In genomic region chr13:28719656-28720055, GRCh38 we compare ENCODE assay signal across 7 cellular contexts. TPM values are rescaled to one million over a fixed set of nuclear protein-coding genes. Genes with fewer than 3 reads are reported as not detected.
DNase-seq lines count a peak whose midpoint lies in the region; ATAC-seq and TF ChIP-seq lines count a peak whose summit lies in the region.

No MANE protein-coding gene starts in this region.

- CTCF ChIA-PET in HCT116 (lab: Charles Lee), result no interaction called here
- CTCF ChIA-PET in activated CD8-positive, alpha-beta T cell treated with anti-CD3 and anti-CD28 coated beads, Interleukin-2, amount 10 ng/mL, durations not matched to agents 7 days and 5 days (lab: Charles Lee), result no interaction called here

- H3K36me3 Mint-ChIP-seq in activated CD8-positive, alpha-beta T cell treated with anti-CD3 and anti-CD28 coated beads, Interleukin-2, amount 10 ng/mL, durations not matched to agents 7 days and 5 days (ENCODE audit: low read depth), result peaks cover 11% of the 10 kb centered on the region
- no peaks in the 10 kb centered on the region for H3K36me3 Mint-ChIP-seq in glutamatergic neuron (ENCODE audit: unreplicated experiment)

- H3K4me2 ChIP-seq in HCT116 (ENCODE audit: low read length), result peak overlapping the region; percentile 87

- intact Hi-C loops in HCT116 (cut with micrococcal nuclease), result loop anchor here (2.0 kb wide), 1 partner anchor 77 kb away; no protein-coding TSS in a partner anchor

- H3K4me3 Mint-ChIP-seq in activated CD8-positive, alpha-beta T cell treated with anti-CD3 and anti-CD28 coated beads, Interleukin-2, amount 10 ng/mL, durations not matched to agents 7 days and 5 days, result peak overlapping the region; percentile 85
- peak overlapping the region; percentile 93 for H3K4me3 Mint-ChIP-seq in glutamatergic neuron (ENCODE audit: unreplicated experiment)
- peak overlapping the region; percentile 97 to 99 for H3K4me3 Mint-ChIP-seq in stimulated activated naive CD8-positive, alpha-beta T cell treated with anti-CD3 and anti-CD28 coated beads, Interleukin-15, amount 100 ng/mL, for 72 hours

- H2AFZ ChIP-seq in HCT116 (ENCODE audit: low read depth, low read length, poor library complexity, severe bottlenecking), result peak overlapping the region; percentile 94

- H3K27me3 ChIP-seq in HCT116 (ENCODE audit: insufficient read depth, low read length), result no peaks in the 10 kb centered on the region

- RAD21 ChIA-PET in HCT116 (lab: Charles Lee; ENCODE audit: low non-redundant PET in 1 of 2, low total read pairs in 2 of 2, uncharacterized antibody in 2 of 2, unreplicated experiment in 2 of 2), result no interaction called here

- H4K20me1 ChIP-seq in HCT116 (ENCODE audit: insufficient read depth), result no peaks in the 10 kb centered on the region

- H3K9me3 ChIP-seq in HCT116 (ENCODE audit: control insufficient read depth in 1 of 2, insufficient read depth in 1 of 2, low read depth in 1 of 2, low read length in 2 of 2), result no peaks in the 10 kb centered on the region

- DNase-seq in HCT116 (ENCODE audit: low read depth, low spot score) (no peak), glutamatergic neuron (no peak)
- no peak for DNase-seq in activated CD8-positive, alpha-beta T cell treated with anti-CD3 and anti-CD28 coated beads, Interleukin-2, amount 10 ng/mL, durations not matched to agents 7 days and 5 days
- no peak for DNase-seq in stimulated activated naive CD8-positive, alpha-beta T cell treated with anti-CD3 and anti-CD28 coated beads, Interleukin-15, amount 100 ng/mL, for 72 hours

- no peak for TF ChIP-seq CTCF in HCT116 (IDR thresholded peaks at IDR 0.05 in 2 of 3, conservative IDR thresholded peaks at IDR 0.05 in 1 of 3; ENCODE audit: borderline replicate concordance in 1 of 3, insufficient read depth in 1 of 3, low read depth in 2 of 3, low read length in 2 of 3)
- TF ChIP-seq CTCF in glutamatergic neuron (IDR thresholded peaks at IDR 0.05; ENCODE audit: partially characterized antibody, unreplicated experiment), result no peak

- no TSS peak for BruUV-seq in HCT116 (replicated peaks; lab: Mats Ljungman, UMichigan)

- no peaks in the 10 kb centered on the region for H3K79me2 ChIP-seq in HCT116 (ENCODE audit: insufficient read depth, low read length)

- no peak overlapping the region for H3K9ac ChIP-seq in HCT116 (ENCODE audit: low read length)

- H3K27ac Mint-ChIP-seq in activated CD8-positive, alpha-beta T cell treated with anti-CD3 and anti-CD28 coated beads, Interleukin-2, amount 10 ng/mL, durations not matched to agents 7 days and 5 days, result peak overlapping the region; percentile 87
- peak overlapping the region; percentile 81 for H3K27ac Mint-ChIP-seq in glutamatergic neuron (ENCODE audit: unreplicated experiment)
- peak overlapping the region; percentile 98 to 99 for H3K27ac Mint-ChIP-seq in stimulated activated naive CD8-positive, alpha-beta T cell treated with anti-CD3 and anti-CD28 coated beads, Interleukin-15, amount 100 ng/mL, for 72 hours

- peaks cover 11% of the 10 kb centered on the region for H3K27me3 Mint-ChIP-seq in activated CD8-positive, alpha-beta T cell treated with anti-CD3 and anti-CD28 coated beads, Interleukin-2, amount 10 ng/mL, durations not matched to agents 7 days and 5 days (ENCODE audit: low read depth)
- H3K27me3 Mint-ChIP-seq in glutamatergic neuron (ENCODE audit: unreplicated experiment), result no peaks in the 10 kb centered on the region
- no peaks in the 10 kb centered on the region for H3K27me3 Mint-ChIP-seq in stimulated activated naive CD8-positive, alpha-beta T cell treated with anti-CD3 and anti-CD28 coated beads, Interleukin-15, amount 100 ng/mL, for 72 hours

- no peaks in the 10 kb centered on the region for H3K9me2 ChIP-seq in HCT116 (ENCODE audit: insufficient read depth)

- TF ChIP-seq POLR2A in HCT116 (IDR thresholded peaks at IDR 0.05; ENCODE audit: borderline replicate concordance, extremely low read depth, insufficient read depth, insufficient read length), result no peak

- ATAC-seq in HCT116 (no peak), GM21737 (IDR thresholded peaks at IDR 0.05; ENCODE audit: unreplicated experiment) (no peak), esophagus mucosa (no peak)
- ATAC-seq in activated CD8-positive, alpha-beta T cell treated with anti-CD3 and anti-CD28 coated beads, Interleukin-2, amount 10 ng/mL, durations not matched to agents 7 days and 5 days, result no peak
- ATAC-seq in stimulated activated naive CD8-positive, alpha-beta T cell treated with anti-CD3 and anti-CD28 coated beads, Interleukin-15, amount 100 ng/mL, for 72 hours, result no peak
- ATAC-seq in activated CD4-positive, CD25-positive, alpha-beta regulatory T cell treated with anti-CD3 and anti-CD28 coated beads, Interleukin-2, amount 50 U/mL, for 24 hours, result no peak

- peak overlapping the region in 1 of 2 experiments; percentile 65; a peak in 2 of 4 replicates for H3K4me3 ChIP-seq in HCT116 (replicated peaks in 1 of 2; ENCODE audit: low read depth in 1 of 2, low read length in 2 of 2)

- POLR2A ChIA-PET in HCT116 (lab: Charles Lee), result interaction anchor here (1.1 kb wide), 1 partner anchor 18 kb away, joined by 3 read pairs; no protein-coding TSS in a partner anchor
- POLR2A ChIA-PET in activated CD8-positive, alpha-beta T cell treated with anti-CD3 and anti-CD28 coated beads, Interleukin-2, amount 10 ng/mL, durations not matched to agents 7 days and 5 days (lab: Charles Lee), result interaction anchor here (4.6 kb wide), 1 partner anchor 61 kb away, joined by 29 read pairs; the partner anchor contains the start of gene POMP

- H3K9me3 Mint-ChIP-seq in activated CD8-positive, alpha-beta T cell treated with anti-CD3 and anti-CD28 coated beads, Interleukin-2, amount 10 ng/mL, durations not matched to agents 7 days and 5 days (ENCODE audit: insufficient read depth), result no peaks in the 10 kb centered on the region
- H3K9me3 Mint-ChIP-seq in glutamatergic neuron (ENCODE audit: unreplicated experiment), result no peaks in the 10 kb centered on the region
- H3K9me3 Mint-ChIP-seq in stimulated activated naive CD8-positive, alpha-beta T cell treated with anti-CD3 and anti-CD28 coated beads, Interleukin-15, amount 100 ng/mL, for 72 hours, result no peaks in the 10 kb centered on the region

- no peaks in the 10 kb centered on the region for H3K36me3 ChIP-seq in HCT116 (ENCODE audit: control insufficient read depth in 1 of 2, insufficient read depth in 2 of 2, low read length in 2 of 2)

- no peak for TF ChIP-seq RAD21 in HCT116 (IDR thresholded peaks at IDR 0.05; ENCODE audit: low read depth)

- H3K4me1 ChIP-seq in HCT116 (ENCODE audit: control insufficient read depth in 1 of 2, insufficient read depth in 2 of 2, low read length in 2 of 2), result peaks cover 14 to 31% of the 10 kb centered on the region in 2 experiments; a peak in 3 of 4 replicates

- H3K27ac ChIP-seq in HCT116 (ENCODE audit: low read depth, low read length), result no peak overlapping the region

- peaks cover 29% of the 10 kb centered on the region for H3K4me1 Mint-ChIP-seq in activated CD8-positive, alpha-beta T cell treated with anti-CD3 and anti-CD28 coated beads, Interleukin-2, amount 10 ng/mL, durations not matched to agents 7 days and 5 days (ENCODE audit: low read depth)
- no peaks in the 10 kb centered on the region for H3K4me1 Mint-ChIP-seq in glutamatergic neuron (ENCODE audit: low read depth, unreplicated experiment)
- H3K4me1 Mint-ChIP-seq in stimulated activated naive CD8-positive, alpha-beta T cell treated with anti-CD3 and anti-CD28 coated beads, Interleukin-15, amount 100 ng/mL, for 72 hours, result peaks cover 32% of the 10 kb centered on the region

TF ChIP-seq in HCT116, 20 proteins besides CTCF, POLR2A, EP300 and RAD21 (continues in another document):
- TF ChIP-seq ATF3 (IDR thresholded peaks at IDR 0.05) (no peak), JUND (IDR thresholded peaks at IDR 0.05) (no peak), CBX3 (IDR thresholded peaks at IDR 0.05; ENCODE audit: low read depth) (no peak), POLR2AphosphoS5 (IDR thresholded peaks at IDR 0.05; ENCODE audit: low read depth, low read length) (no peak), CEBPB (IDR thresholded peaks at IDR 0.05; ENCODE audit: low read depth) (no peak), YY1 (IDR thresholded peaks at IDR 0.05; ENCODE audit: extremely low read depth, insufficient replicate concordance, low read depth, low read length) (no peak), SIN3A (IDR thresholded peaks at IDR 0.05; ENCODE audit: low read depth) (no peak), REST (IDR thresholded peaks at IDR 0.05; ENCODE audit: low read depth) (no peak), ZFX (IDR thresholded peaks at IDR 0.05) (no peak), TCF7L2 (IDR thresholded peaks at IDR 0.05; ENCODE audit: borderline replicate concordance, extremely low read depth, insufficient read depth, insufficient read length) (no peak)

RNA-seq across cellular contexts. Expression of gene SLC46A3, which starts 0.9 kb away (rescaled TPM):
- total RNA-seq in HCT116 (2021; ENCODE audit: unreplicated experiment) (0.93 TPM), glutamatergic neuron (ENCODE audit: unreplicated experiment) (2.3 TPM), esophagus mucosa (0.84 TPM)
- 0.62 and 0.87 TPM in 2 replicates for polyA plus RNA-seq in HCT116 (2012)
- 10 to 100 TPM; 10.3 to 10.9 TPM for total RNA-seq in activated CD8-positive, alpha-beta T cell treated with anti-CD3 and anti-CD28 coated beads, Interleukin-2, amount 10 ng/mL, durations not matched to agents 7 days and 5 days
